ENCODE assay signal across 9 cellular contexts in genomic region chr9:129964901-129965734, GRCh38.
A peak's percentile ranks its signal among the peaks of the same experiment; 100 is the strongest.
DNase-seq lines count a peak whose midpoint lies in the region; ATAC-seq and TF ChIP-seq lines count a peak whose summit lies in the region.
"Had no signal": no experiment of that assay in that cellular context is flagged by ENCODE, and none has a peak within 500 bp of the region (broad histone marks: within the 10 kb centered on the region; RNA-seq: fewer than 3 reads in every experiment).

No MANE protein-coding gene starts in this region.

- DNase-seq in GM12865 (ENCODE audit: low read depth) (no peak), heart right ventricle (no peak), spleen (no peak), NCI-H446 treated with DMSO at 0.1 percent for 48 hours (lab: John Stamatoyannopoulos, UW) (no peak)
- DNase-seq in activated naive CD4-positive, alpha-beta T cell treated with anti-CD3 and anti-CD28 coated beads, Interleukin-2, amount 50 U/mL, for 72 hours (ENCODE audit: low spot score in 2 of 2) = no peak
- DNase-seq in activated effector memory CD4-positive, alpha-beta T cell treated with anti-CD3 and anti-CD28 coated beads, Interleukin-2, amount 50 U/mL, for 16 hours = no peak
- DNase-seq in effector CD8-positive, alpha-beta T cell (lab: John Stamatoyannopoulos, UW) = no peak
- DNase-seq: activated CD4-positive, alpha-beta T cell treated with anti-CD3 and anti-CD28 coated beads, Interleukin-2, amount 50 U/mL, for 4 hours had no signal

- H3K27ac ChIP-seq in heart right ventricle (peak overlapping the region; percentile 5 to 97 (median 90)), spleen (peak overlapping the region; percentile 6 to 96 (median 94))

- H3K9me3 Mint-ChIP-seq in activated naive CD4-positive, alpha-beta T cell treated with anti-CD3 and anti-CD28 coated beads, Interleukin-2, amount 50 U/mL, for 72 hours = no peaks in the 10 kb centered on the region

- no peak for TF ChIP-seq POLR2A in spleen (IDR thresholded peaks at IDR 0.05)

- peaks cover 28 to 52% of the 10 kb centered on the region in 2 donors for H3K36me3 Mint-ChIP-seq in activated naive CD4-positive, alpha-beta T cell treated with anti-CD3 and anti-CD28 coated beads, Interleukin-2, amount 50 U/mL, for 72 hours

- intact Hi-C loops in heart right ventricle (cut with DNase I) = loop anchor here in 5 of 10 donors (5.0 to 10.0 kb wide), 4 partner anchors 33 to 80 kb away; partner anchors contain the start of gene FNBP1 (in 3 of the 5)
- intact Hi-C loops in spleen (cut with DNase I; ENCODE audit: low total_unique reads) = loop anchor here (10.0 kb wide), 1 partner anchor 80 kb away; no protein-coding TSS in a partner anchor

- WGBS in heart right ventricle, 2 donors = 71 to 73% methylated on average over 21 of the region's 21 CpGs
- WGBS in spleen, 5 donors = 82 to 88% (median 83%) methylated on average over 21 of the region's 21 CpGs

- no peaks in the 10 kb centered on the region for H3K27me3 ChIP-seq in heart right ventricle
- no peaks in the 10 kb centered on the region for H3K27me3 ChIP-seq in spleen (replicated peaks in 1 of 7)

- H3K36me3 ChIP-seq in heart right ventricle (peaks cover 0 to 27% (median 0%) of the 10 kb centered on the region in 9 donors), spleen (peaks cover 0 to 52% (median 2%) of the 10 kb centered on the region in 6 donors)

- H3K4me1 ChIP-seq in heart right ventricle (peaks cover 8 to 72% (median 50%) of the 10 kb centered on the region in 9 donors), spleen (peaks cover 22 to 95% (median 56%) of the 10 kb centered on the region in 6 donors)

- H3K9me3 ChIP-seq in heart right ventricle (no peaks in the 10 kb centered on the region), spleen (no peaks in the 10 kb centered on the region)

- peak overlapping the region; percentile 88 to 98 for H3K27ac Mint-ChIP-seq in activated naive CD4-positive, alpha-beta T cell treated with anti-CD3 and anti-CD28 coated beads, Interleukin-2, amount 50 U/mL, for 72 hours

- no peak for TF ChIP-seq CTCF in GM12865 (IDR thresholded peaks at IDR 0.05; ENCODE audit: insufficient read depth, low read depth, low read length, missing control alignments)
- TF ChIP-seq CTCF in heart right ventricle (IDR thresholded peaks at IDR 0.05) = no peak
- TF ChIP-seq CTCF in spleen (IDR thresholded peaks at IDR 0.05 in 8 of 11, conservative IDR thresholded peaks at IDR 0.05 in 3 of 11) = no peak

- H3K4me3 ChIP-seq in GM12865 (ENCODE audit: low read depth, low read length) (peak overlapping the region; percentile 11; the same call in 1 of the 2 replicates), heart right ventricle (no peak overlapping the region), spleen (no peak overlapping the region)

- no peak for ATAC-seq in activated naive CD4-positive, alpha-beta T cell treated with anti-CD3 and anti-CD28 coated beads, Interleukin-2, amount 50 U/mL, for 72 hours
- ATAC-seq in heart right ventricle (peak in 2 of 8 donors; percentile 28 to 39), HG02973 (IDR thresholded peaks at IDR 0.05; ENCODE audit: unreplicated experiment) (no peak)
